In the genomic region with DNA sequence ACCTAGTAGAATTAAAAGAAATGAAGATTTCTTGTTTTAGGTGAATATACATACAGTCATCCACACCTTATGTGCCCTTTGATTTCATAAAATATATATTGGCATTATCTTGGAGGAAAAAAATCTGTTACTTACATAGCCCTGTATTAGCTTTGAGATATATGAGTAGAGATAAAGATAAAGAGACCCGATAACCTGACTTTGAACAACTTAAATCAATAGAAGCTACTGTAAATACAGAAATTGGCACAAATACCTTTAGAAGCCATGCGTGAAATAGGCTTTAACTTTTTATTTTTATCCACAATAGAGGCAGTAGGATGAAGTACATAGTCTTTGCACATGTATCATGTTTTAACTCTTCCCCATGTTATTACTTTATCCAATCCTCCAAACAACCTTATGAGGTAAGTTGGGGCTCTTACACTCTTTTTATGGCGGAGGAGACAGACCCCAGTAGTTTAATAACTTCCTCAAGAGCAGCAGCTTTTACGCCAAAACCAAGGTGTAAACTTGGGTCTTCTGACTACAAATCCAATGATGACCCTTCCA, we compare ENCODE assay signal across 13 cellular contexts. TPM values are rescaled to one million over a fixed set of nuclear protein-coding genes. Genes with fewer than 3 reads are reported as not detected.
DNase-seq lines count a peak whose midpoint lies in the region; ATAC-seq and TF ChIP-seq lines count a peak whose summit lies in the region.
"Had no signal": no experiment of that assay in that cellular context is flagged by ENCODE, and none has a peak within 500 bp of the region (broad histone marks: within the 10 kb centered on the region; RNA-seq: fewer than 3 reads in every experiment).

No MANE protein-coding gene starts in this region.

- DNase-seq in activated T-cell treated with anti-CD3 and anti-CD28 coated beads, Interleukin-2, amount 50 U/mL, for 72 hours = no peak
- no peak for DNase-seq in activated T-cell treated with anti-CD3 and anti-CD28 coated beads, Interleukin-2, amount 50 U/mL, for 1 hour
- DNase-seq in T-helper 17 cell (no peak), fibroblast of villous mesenchyme (ENCODE audit: low read depth) (no peak), GM03348 (ENCODE audit: low spot score) (no peak), MV-4-11 (lab: John Stamatoyannopoulos, UW) (no peak)
- no peak for DNase-seq in stimulated activated naive CD8-positive, alpha-beta T cell treated with anti-CD3 and anti-CD28 coated beads, Interleukin-15, amount 100 ng/mL, for 72 hours
- DNase-seq: effector CD8-positive, alpha-beta T cell; NCI-H1436; NCI-H526 treated with DMSO at 0.1 percent for 48 hours; Right ventricle myocardium superior; tibial artery had no signal

- peaks cover 19 to 47% of the 10 kb centered on the region in 2 donors for H3K36me3 Mint-ChIP-seq in activated T-cell treated with anti-CD3 and anti-CD28 coated beads, Interleukin-2, amount 50 U/mL, for 72 hours (ENCODE audit: insufficient read depth in 2 of 2)
- H3K36me3 Mint-ChIP-seq in T-helper 17 cell (ENCODE audit: low read depth) = peaks cover 8% of the 10 kb centered on the region

- no peak for TF ChIP-seq CTCF in fibroblast of villous mesenchyme (IDR thresholded peaks at IDR 0.05; ENCODE audit: insufficient read depth, low read depth, low read length)

- no peaks in the 10 kb centered on the region for H3K9me3 ChIP-seq in T-helper 17 cell (ENCODE audit: control insufficient read depth, low read length, poor library complexity, severe bottlenecking)
- H3K9me3 ChIP-seq: tibial artery had no signal

- peak overlapping the region; percentile 68 to 90 for H3K4me3 Mint-ChIP-seq in activated T-cell treated with anti-CD3 and anti-CD28 coated beads, Interleukin-2, amount 50 U/mL, for 72 hours
- H3K4me3 Mint-ChIP-seq in T-helper 17 cell = peak overlapping the region; percentile 66
- H3K4me3 Mint-ChIP-seq in stimulated activated naive CD8-positive, alpha-beta T cell treated with anti-CD3 and anti-CD28 coated beads, Interleukin-15, amount 100 ng/mL, for 72 hours = peak overlapping the region; percentile 77 to 92

- H3K27me3 Mint-ChIP-seq in activated T-cell treated with anti-CD3 and anti-CD28 coated beads, Interleukin-2, amount 50 U/mL, for 72 hours (ENCODE audit: low read depth) = no peaks in the 10 kb centered on the region
- no peaks in the 10 kb centered on the region for H3K27me3 Mint-ChIP-seq in T-helper 17 cell
- no peaks in the 10 kb centered on the region for H3K27me3 Mint-ChIP-seq in stimulated activated naive CD8-positive, alpha-beta T cell treated with anti-CD3 and anti-CD28 coated beads, Interleukin-15, amount 100 ng/mL, for 72 hours

- ATAC-seq in activated T-cell treated with anti-CD3 and anti-CD28 coated beads, Interleukin-2, amount 50 U/mL, for 72 hours (replicated peaks in 1 of 2) = no peak
- ATAC-seq in T-helper 17 cell (no peak), GM21360 (IDR thresholded peaks at IDR 0.05; ENCODE audit: unreplicated experiment) (no peak)
- ATAC-seq in stimulated activated naive CD8-positive, alpha-beta T cell treated with anti-CD3 and anti-CD28 coated beads, Interleukin-15, amount 100 ng/mL, for 72 hours = no peak

- H3K27ac Mint-ChIP-seq in activated T-cell treated with anti-CD3 and anti-CD28 coated beads, Interleukin-2, amount 50 U/mL, for 72 hours = peak overlapping the region; percentile 87
- no peak overlapping the region for H3K27ac Mint-ChIP-seq in T-helper 17 cell
- H3K27ac Mint-ChIP-seq in stimulated activated naive CD8-positive, alpha-beta T cell treated with anti-CD3 and anti-CD28 coated beads, Interleukin-15, amount 100 ng/mL, for 72 hours = peak overlapping the region; percentile 19 to 91

- peak overlapping the region; percentile 74 for H3K4me3 ChIP-seq in fibroblast of villous mesenchyme (ENCODE audit: low read depth, low read length)

- peaks cover 59% of the 10 kb centered on the region for H3K4me1 Mint-ChIP-seq in activated T-cell treated with anti-CD3 and anti-CD28 coated beads, Interleukin-2, amount 50 U/mL, for 72 hours (ENCODE audit: low read depth)
- peaks cover 29% of the 10 kb centered on the region for H3K4me1 Mint-ChIP-seq in T-helper 17 cell
- H3K4me1 Mint-ChIP-seq in stimulated activated naive CD8-positive, alpha-beta T cell treated with anti-CD3 and anti-CD28 coated beads, Interleukin-15, amount 100 ng/mL, for 72 hours = peaks cover 39% of the 10 kb centered on the region

- peaks cover 0 to 3% of the 10 kb centered on the region in 2 donors for H3K9me3 Mint-ChIP-seq in activated T-cell treated with anti-CD3 and anti-CD28 coated beads, Interleukin-2, amount 50 U/mL, for 72 hours
- H3K9me3 Mint-ChIP-seq in stimulated activated naive CD8-positive, alpha-beta T cell treated with anti-CD3 and anti-CD28 coated beads, Interleukin-15, amount 100 ng/mL, for 72 hours = peaks cover 4 to 7% of the 10 kb centered on the region in 2 donors

RNA-seq across cellular contexts. Expression of a gene that starts 2.0 kb away (rescaled TPM):
- total RNA-seq in activated T-cell treated with anti-CD3 and anti-CD28 coated beads, Interleukin-2, amount 50 U/mL, for 72 hours = 100 to 1,000 TPM; 137 to 147 TPM
- 100 to 1,000 TPM in 1 of 2 donors, 10 to 100 TPM in 1; 98.3 to 133 TPM for total RNA-seq in T-helper 17 cell
- 29.4 and 43.5 TPM in 2 replicates for total RNA-seq in fibroblast of villous mesenchyme
